ENCODE assay signal across 19 cellular contexts in the genomic region with DNA sequence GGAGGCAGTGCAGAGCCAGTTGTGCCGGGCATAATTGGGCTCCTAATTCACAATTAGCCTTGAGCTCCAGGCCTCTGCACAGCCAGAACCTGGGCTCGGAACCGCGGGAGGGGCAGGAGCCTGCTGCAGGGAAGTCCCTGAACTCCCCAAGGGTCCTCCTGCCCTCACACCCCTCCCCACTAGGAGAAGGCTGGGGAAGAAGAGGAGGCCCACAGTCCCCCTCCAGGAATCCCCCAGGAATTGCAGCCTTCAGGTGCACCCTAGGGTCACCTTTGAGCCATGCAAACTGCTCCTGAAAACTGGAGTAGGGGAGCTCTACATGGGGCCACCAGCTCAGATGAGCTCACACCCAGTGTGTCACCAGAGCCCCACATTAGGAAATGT.
"Had no signal": no experiment of that assay in that cellular context is flagged by ENCODE, and none has a peak within 500 bp of the region (broad histone marks: within the 10 kb centered on the region; RNA-seq: fewer than 3 reads in every experiment).

No MANE protein-coding gene starts in this region.

- H3K4me3 ChIP-seq: ascending aorta, mucosa of descending colon, pancreas, thoracic aorta, upper lobe of left lung had no signal

- H3K27ac Mint-ChIP-seq: activated B cell treated with CpG ODN at 0.5 μM for 24 hours; activated CD4-positive, alpha-beta memory T cell treated with anti-CD3 and anti-CD28 coated beads for 36 hours; activated naive CD4-positive, alpha-beta T cell treated with anti-CD3 and anti-CD28 coated beads for 36 hours; memory B cell; naive thymus-derived CD4-positive, alpha-beta T cell; stimulated activated naive B cell treated with anti-CD40 and anti-IgM and Interleukin-4, amounts not matched to agents 10 μg/mL and 1 μg/mL and 100 μg/mL, for 72 hours had no signal

- ATAC-seq: esophagus mucosa; gastroesophageal sphincter; naive thymus-derived CD4-positive, alpha-beta T cell; pancreas; stimulated activated naive B cell treated with anti-CD40 and anti-IgM and Interleukin-4, amounts not matched to agents 10 μg/mL and 1 μg/mL and 100 μg/mL, for 72 hours had no signal

- H3K27me3 ChIP-seq: ascending aorta, gastroesophageal sphincter, pancreas, upper lobe of left lung had no signal

- H3K4me3 Mint-ChIP-seq: activated B cell treated with CpG ODN at 0.5 μM for 24 hours; activated CD4-positive, alpha-beta memory T cell treated with anti-CD3 and anti-CD28 coated beads for 36 hours; activated naive CD4-positive, alpha-beta T cell treated with anti-CD3 and anti-CD28 coated beads for 36 hours; memory B cell; naive thymus-derived CD4-positive, alpha-beta T cell; stimulated activated naive B cell treated with anti-CD40 and anti-IgM and Interleukin-4, amounts not matched to agents 10 μg/mL and 1 μg/mL and 100 μg/mL, for 72 hours had no signal

- H3K27ac ChIP-seq: ascending aorta, heart left ventricle, neutrophil, pancreas, thoracic aorta, upper lobe of left lung had no signal

- H3K9me3 ChIP-seq: ascending aorta, gastroesophageal sphincter, heart left ventricle, mucosa of descending colon, neutrophil, pancreas, thoracic aorta, upper lobe of left lung had no signal

- H3K4me1 ChIP-seq: ascending aorta had no signal

- H3K9me3 Mint-ChIP-seq: activated B cell treated with CpG ODN at 0.5 μM for 24 hours; activated CD4-positive, alpha-beta memory T cell treated with anti-CD3 and anti-CD28 coated beads for 36 hours; activated naive CD4-positive, alpha-beta T cell treated with anti-CD3 and anti-CD28 coated beads for 36 hours; memory B cell; naive thymus-derived CD4-positive, alpha-beta T cell; stimulated activated naive B cell treated with anti-CD40 and anti-IgM and Interleukin-4, amounts not matched to agents 10 μg/mL and 1 μg/mL and 100 μg/mL, for 72 hours had no signal

- DNase-seq: activated B cell treated with CpG ODN at 0.5 μM for 24 hours; activated CD4-positive, alpha-beta memory T cell treated with anti-CD3 and anti-CD28 coated beads for 36 hours; activated CD4-positive, alpha-beta T cell treated with anti-CD3 and anti-CD28 coated beads for 4 hours; activated naive CD4-positive, alpha-beta T cell treated with anti-CD3 and anti-CD28 coated beads for 36 hours; activated T-cell treated with anti-CD3 and anti-CD28 coated beads, Interleukin-2, amount 50 U/mL, for 1 hour; cerebellar nuclear complex; effector CD4-positive, alpha-beta T cell; naive thymus-derived CD4-positive, alpha-beta T cell; stimulated activated naive B cell treated with anti-CD40 and anti-IgM and Interleukin-4, amounts not matched to agents 10 μg/mL and 1 μg/mL and 100 μg/mL, for 72 hours had no signal

- H3K36me3 Mint-ChIP-seq: activated CD4-positive, alpha-beta memory T cell treated with anti-CD3 and anti-CD28 coated beads for 36 hours; memory B cell; naive thymus-derived CD4-positive, alpha-beta T cell; stimulated activated naive B cell treated with anti-CD40 and anti-IgM and Interleukin-4, amounts not matched to agents 10 μg/mL and 1 μg/mL and 100 μg/mL, for 72 hours had no signal

- H3K36me3 ChIP-seq: ascending aorta, gastroesophageal sphincter, heart left ventricle, neutrophil, pancreas, thoracic aorta, upper lobe of left lung had no signal
